In the genomic region with DNA sequence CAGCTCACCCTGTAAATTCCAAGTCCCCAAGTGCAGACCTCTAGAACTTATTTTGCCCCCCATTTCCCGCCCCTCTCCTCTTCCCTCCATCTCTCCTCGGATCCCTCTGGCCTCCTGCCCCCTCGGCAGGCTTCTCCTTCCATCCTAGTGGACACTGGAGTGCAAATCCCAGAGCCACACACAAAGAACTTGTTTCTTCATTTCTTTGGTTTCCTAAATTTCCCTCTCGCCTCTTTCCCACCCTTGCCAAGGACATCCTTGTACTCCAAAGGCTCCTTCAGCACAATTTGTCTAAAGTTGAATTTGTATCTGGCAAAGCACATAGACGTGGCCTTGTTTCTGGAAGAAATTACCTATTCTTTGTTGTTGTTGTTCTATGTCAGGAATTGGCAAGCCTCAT, we compare ENCODE assay signal across 18 cellular contexts. TPM values are rescaled to one million over a fixed set of nuclear protein-coding genes. Genes with fewer than 3 reads are reported as not detected.
DNase-seq lines count a peak whose midpoint lies in the region; ATAC-seq and TF ChIP-seq lines count a peak whose summit lies in the region.
"Had no signal": no experiment of that assay in that cellular context is flagged by ENCODE, and none has a peak within 500 bp of the region (broad histone marks: within the 10 kb centered on the region; RNA-seq: fewer than 3 reads in every experiment).

No MANE protein-coding gene starts in this region.

- DNase-seq in activated CD4-positive, alpha-beta T cell treated with anti-CD3 and anti-CD28 coated beads, Interleukin-2, amount 10 ng/mL, durations not matched to agents 7 days and 5 days, result no peak
- DNase-seq in activated CD4-positive, alpha-beta T cell treated with anti-CD3 and anti-CD28 coated beads for 4 hours, result no peak
- DNase-seq in CD8-positive, alpha-beta T cell, result no peak
- DNase-seq in ascending aorta (ENCODE audit: low spot score in 2 of 2) (no peak), AG08396 (ENCODE audit: low spot score) (no peak), cerebellar cortex (ENCODE audit: low spot score) (no peak)
- DNase-seq: AML-193, GDM1 had no signal

- POLR2A ChIA-PET in activated CD4-positive, alpha-beta T cell treated with anti-CD3 and anti-CD28 coated beads, Interleukin-2, amount 10 ng/mL, durations not matched to agents 7 days and 5 days (lab: Charles Lee), result no interaction called here
- POLR2A ChIA-PET in CD8-positive, alpha-beta T cell (lab: Charles Lee), result no interaction called here

- H3K4me3 Mint-ChIP-seq in activated CD4-positive, alpha-beta T cell treated with anti-CD3 and anti-CD28 coated beads, Interleukin-2, amount 10 ng/mL, durations not matched to agents 7 days and 5 days, result no peak overlapping the region
- no peak overlapping the region for H3K4me3 Mint-ChIP-seq in CD8-positive, alpha-beta T cell
- H3K4me3 Mint-ChIP-seq in stimulated activated memory B cell treated with anti-CD40 and anti-IgM and Interleukin-4, amounts not matched to agents 10 μg/mL and 1 μg/mL and 100 μg/mL, for 72 hours, result no peak overlapping the region
- H3K4me3 Mint-ChIP-seq: IgD-negative memory B cell had no signal

- no peak for TF ChIP-seq CTCF in CD8-positive, alpha-beta T cell (IDR thresholded peaks at IDR 0.05)
- no peak for TF ChIP-seq CTCF in ascending aorta (IDR thresholded peaks at IDR 0.05)

- no peak overlapping the region for H3K4me3 ChIP-seq in CD8-positive, alpha-beta T cell (ENCODE audit: low read depth, low read length)
- no peak overlapping the region for H3K4me3 ChIP-seq in ascending aorta
- H3K4me3 ChIP-seq: HAP-1 had no signal

- peaks cover 27% of the 10 kb centered on the region for H3K4me1 Mint-ChIP-seq in activated CD4-positive, alpha-beta T cell treated with anti-CD3 and anti-CD28 coated beads, Interleukin-2, amount 10 ng/mL, durations not matched to agents 7 days and 5 days
- H3K4me1 Mint-ChIP-seq in CD8-positive, alpha-beta T cell (ENCODE audit: low read depth), result peaks cover 11% of the 10 kb centered on the region
- peaks cover 6% of the 10 kb centered on the region for H3K4me1 Mint-ChIP-seq in stimulated activated memory B cell treated with anti-CD40 and anti-IgM and Interleukin-4, amounts not matched to agents 10 μg/mL and 1 μg/mL and 100 μg/mL, for 72 hours

- intact Hi-C loops in CD8-positive, alpha-beta T cell (cut with DNase I, micrococcal nuclease), result no loop called here
- intact Hi-C loops in ascending aorta (cut with DNase I), result no loop called here

- no peaks in the 10 kb centered on the region for H3K36me3 Mint-ChIP-seq in activated CD4-positive, alpha-beta T cell treated with anti-CD3 and anti-CD28 coated beads, Interleukin-2, amount 10 ng/mL, durations not matched to agents 7 days and 5 days (ENCODE audit: low read depth)
- H3K36me3 Mint-ChIP-seq in CD8-positive, alpha-beta T cell, result no peaks in the 10 kb centered on the region
- no peaks in the 10 kb centered on the region for H3K36me3 Mint-ChIP-seq in stimulated activated memory B cell treated with anti-CD40 and anti-IgM and Interleukin-4, amounts not matched to agents 10 μg/mL and 1 μg/mL and 100 μg/mL, for 72 hours
- H3K36me3 Mint-ChIP-seq: CD8-positive, alpha-beta memory T cell; IgD-negative memory B cell had no signal

- peaks cover 15% of the 10 kb centered on the region for H3K4me1 ChIP-seq in CD8-positive, alpha-beta T cell (ENCODE audit: insufficient read depth, low read length)
- peaks cover 0 to 10% of the 10 kb centered on the region in 2 donors for H3K4me1 ChIP-seq in ascending aorta
- H3K4me1 ChIP-seq: HAP-1 had no signal

- no peaks in the 10 kb centered on the region for H3K9me3 Mint-ChIP-seq in activated CD4-positive, alpha-beta T cell treated with anti-CD3 and anti-CD28 coated beads, Interleukin-2, amount 10 ng/mL, durations not matched to agents 7 days and 5 days
- H3K9me3 Mint-ChIP-seq in CD8-positive, alpha-beta T cell, result no peaks in the 10 kb centered on the region
- no peaks in the 10 kb centered on the region for H3K9me3 Mint-ChIP-seq in stimulated activated memory B cell treated with anti-CD40 and anti-IgM and Interleukin-4, amounts not matched to agents 10 μg/mL and 1 μg/mL and 100 μg/mL, for 72 hours
- H3K9me3 Mint-ChIP-seq: CD8-positive, alpha-beta memory T cell; IgD-negative memory B cell had no signal

- peaks cover 9% of the 10 kb centered on the region for H3K27me3 Mint-ChIP-seq in activated CD4-positive, alpha-beta T cell treated with anti-CD3 and anti-CD28 coated beads, Interleukin-2, amount 10 ng/mL, durations not matched to agents 7 days and 5 days
- H3K27me3 Mint-ChIP-seq in CD8-positive, alpha-beta T cell (ENCODE audit: low read depth), result no peaks in the 10 kb centered on the region
- H3K27me3 Mint-ChIP-seq in stimulated activated memory B cell treated with anti-CD40 and anti-IgM and Interleukin-4, amounts not matched to agents 10 μg/mL and 1 μg/mL and 100 μg/mL, for 72 hours, result peaks cover 19% of the 10 kb centered on the region

- no peaks in the 10 kb centered on the region for H3K27me3 ChIP-seq in CD8-positive, alpha-beta T cell (ENCODE audit: insufficient read depth, low read length)
- no peaks in the 10 kb centered on the region for H3K27me3 ChIP-seq in ascending aorta

- no peak overlapping the region for H3K27ac ChIP-seq in CD8-positive, alpha-beta T cell (ENCODE audit: low read depth, low read length)
- H3K27ac ChIP-seq in ascending aorta, result peak overlapping the region; percentile 22 to 44
- H3K27ac ChIP-seq: 22Rv1 had no signal

- H3K36me3 ChIP-seq in CD8-positive, alpha-beta T cell (ENCODE audit: insufficient read depth, low read length), result no peaks in the 10 kb centered on the region
- no peaks in the 10 kb centered on the region for H3K36me3 ChIP-seq in ascending aorta
- H3K36me3 ChIP-seq: HAP-1 had no signal

- H3K27ac Mint-ChIP-seq in activated CD4-positive, alpha-beta T cell treated with anti-CD3 and anti-CD28 coated beads, Interleukin-2, amount 10 ng/mL, durations not matched to agents 7 days and 5 days, result peak overlapping the region; percentile 84
- peak overlapping the region; percentile 19 for H3K27ac Mint-ChIP-seq in CD8-positive, alpha-beta T cell
- H3K27ac Mint-ChIP-seq in stimulated activated memory B cell treated with anti-CD40 and anti-IgM and Interleukin-4, amounts not matched to agents 10 μg/mL and 1 μg/mL and 100 μg/mL, for 72 hours, result peak overlapping the region; percentile 23
- H3K27ac Mint-ChIP-seq: IgD-negative memory B cell had no signal

- CTCF ChIA-PET in activated CD4-positive, alpha-beta T cell treated with anti-CD3 and anti-CD28 coated beads, Interleukin-2, amount 10 ng/mL, durations not matched to agents 7 days and 5 days (lab: Charles Lee), result interaction anchor here (3.3 kb wide), 1 partner anchor 19 kb away, joined by 8 read pairs; no protein-coding TSS in a partner anchor
- CTCF ChIA-PET in CD8-positive, alpha-beta T cell (lab: Charles Lee), result interaction anchor here (0.6 to 2.3 kb wide), 3 partner anchors 18 to 145 kb away, joined by 3 to 14 read pairs (median 3); a partner anchor contains a TSS

- no peak for ATAC-seq in CD8-positive, alpha-beta T cell
- no peak for ATAC-seq in stimulated activated memory B cell treated with anti-CD40 and anti-IgM and Interleukin-4, amounts not matched to agents 10 μg/mL and 1 μg/mL and 100 μg/mL, for 72 hours
- no peak for ATAC-seq in HG02759 (IDR thresholded peaks at IDR 0.05; ENCODE audit: unreplicated experiment)

- no peaks in the 10 kb centered on the region for H3K9me3 ChIP-seq in CD8-positive, alpha-beta T cell (ENCODE audit: low read length)
- H3K9me3 ChIP-seq in ascending aorta, result no peaks in the 10 kb centered on the region
- H3K9me3 ChIP-seq: Caco-2, HAP-1 had no signal

RNA-seq across cellular contexts. Expression of a gene that starts 17.5 kb away (rescaled TPM):
- under 1 TPM; 0.10 to 0.21 TPM for total RNA-seq in activated CD4-positive, alpha-beta T cell treated with anti-CD3 and anti-CD28 coated beads, Interleukin-2, amount 10 ng/mL, durations not matched to agents 7 days and 5 days
- under 1 TPM; 0.50 to 0.54 TPM for total RNA-seq in CD8-positive, alpha-beta T cell
- not detected for total RNA-seq in ascending aorta
- total RNA-seq: A673, H1, HT1080 had no signal

Comparison
In these comparisons a context has a peak if more than half of its experiments do, and no peak if none do; other contexts are left out.
1. H3K27ac Mint-ChIP-seq: peak in every context shown above with its lines; median percentile 84 in activated CD4-positive, alpha-beta T cell treated with anti-CD3 and anti-CD28 coated beads, Interleukin-2, amount 10 ng/mL, durations not matched to agents 7 days and 5 days; 23 in stimulated activated memory B cell treated with anti-CD40 and anti-IgM and Interleukin-4, amounts not matched to agents 10 μg/mL and 1 μg/mL and 100 μg/mL, for 72 hours; 19 in CD8-positive, alpha-beta T cell.